8 cellular contexts compared by ENCODE assay signal in the genomic region with DNA sequence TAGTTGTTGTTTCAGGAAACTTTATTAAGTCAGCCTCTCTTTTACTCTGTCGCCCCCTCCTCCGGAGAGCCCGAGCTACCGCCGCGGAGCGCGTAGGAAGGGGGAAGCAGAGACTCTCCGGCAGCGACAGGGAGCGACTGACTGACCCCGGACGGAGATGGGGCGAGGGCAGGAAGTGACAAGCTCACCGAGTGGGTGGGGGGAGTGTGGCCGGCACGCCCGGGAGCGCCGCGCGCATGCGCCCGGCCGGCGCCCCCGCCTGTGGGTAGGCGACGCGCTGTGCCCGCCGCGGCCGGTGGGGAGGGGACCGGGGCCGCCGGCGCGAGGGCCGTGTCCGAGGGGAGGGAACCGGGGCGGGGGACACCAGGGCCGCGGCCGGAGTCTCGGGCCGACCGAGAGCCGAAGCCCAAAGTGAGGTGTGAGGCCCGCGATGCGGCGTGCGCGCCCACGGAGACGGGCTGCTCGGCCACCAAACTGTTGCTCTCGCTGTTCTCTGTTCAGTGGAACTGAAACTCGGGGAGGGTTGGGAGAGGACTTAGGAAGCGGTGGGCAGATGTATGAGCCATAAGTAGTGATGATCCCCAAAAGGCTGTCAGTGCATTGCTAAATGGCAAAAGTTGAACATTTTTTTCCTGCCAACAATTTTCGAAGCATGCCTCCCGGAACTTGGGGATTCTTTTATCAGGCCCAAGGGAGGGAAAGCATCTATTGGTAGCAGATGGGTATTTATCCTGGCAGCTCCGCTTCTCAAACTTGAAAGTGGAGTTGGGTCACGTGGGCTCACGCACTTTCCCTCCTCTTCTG. TPM values are rescaled to one million over a fixed set of nuclear protein-coding genes. Genes with fewer than 3 reads are reported as not detected.
DNase-seq lines count a peak whose midpoint lies in the region; ATAC-seq and TF ChIP-seq lines count a peak whose summit lies in the region.

A gene with protein sequence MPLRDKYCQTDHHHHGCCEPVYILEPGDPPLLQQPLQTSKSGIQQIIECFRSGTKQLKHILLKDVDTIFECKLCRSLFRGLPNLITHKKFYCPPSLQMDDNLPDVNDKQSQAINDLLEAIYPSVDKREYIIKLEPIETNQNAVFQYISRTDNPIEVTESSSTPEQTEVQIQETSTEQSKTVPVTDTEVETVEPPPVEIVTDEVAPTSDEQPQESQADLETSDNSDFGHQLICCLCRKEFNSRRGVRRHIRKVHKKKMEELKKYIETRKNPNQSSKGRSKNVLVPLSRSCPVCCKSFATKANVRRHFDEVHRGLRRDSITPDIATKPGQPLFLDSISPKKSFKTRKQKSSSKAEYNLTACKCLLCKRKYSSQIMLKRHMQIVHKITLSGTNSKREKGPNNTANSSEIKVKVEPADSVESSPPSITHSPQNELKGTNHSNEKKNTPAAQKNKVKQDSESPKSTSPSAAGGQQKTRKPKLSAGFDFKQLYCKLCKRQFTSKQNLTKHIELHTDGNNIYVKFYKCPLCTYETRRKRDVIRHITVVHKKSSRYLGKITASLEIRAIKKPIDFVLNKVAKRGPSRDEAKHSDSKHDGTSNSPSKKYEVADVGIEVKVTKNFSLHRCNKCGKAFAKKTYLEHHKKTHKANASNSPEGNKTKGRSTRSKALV (minus strand): TSS at position 143 of the 804 bp plus-strand sequence. CDS start 1,151 bp downstream, outside the sequence.

- ATAC-seq in GM21576 (IDR thresholded peaks at IDR 0.05; ENCODE audit: unreplicated experiment) (peak; percentile 78), Panc1 (peak; percentile 98)
- peak; percentile 80 to 82 for ATAC-seq in activated T-cell treated with anti-CD3 and anti-CD28 coated beads, Interleukin-2, amount 50 U/mL, for 4 hours

- H3K4me1 Mint-ChIP-seq in activated T-cell treated with anti-CD3 and anti-CD28 coated beads, Interleukin-2, amount 50 U/mL, for 4 hours (ENCODE audit: low read depth): peaks cover 63% of the 10 kb centered on the region

- intact Hi-C loops in Panc1 (cut with micrococcal nuclease; ENCODE audit: unreplicated experiment): no loop called here

- H3K9me3 Mint-ChIP-seq in activated T-cell treated with anti-CD3 and anti-CD28 coated beads, Interleukin-2, amount 50 U/mL, for 4 hours: no peaks in the 10 kb centered on the region

- in situ Hi-C loops in Panc1 (cut with HindIII; ENCODE audit: low pct_unique_long_range_greater_than_20kb, low sequenced_read_pairs): no loop called here

- H3K27ac ChIP-seq in Panc1 (ENCODE audit: low read length): peak within 1 kb of the TSS; percentile 94
- H3K27ac ChIP-seq in esophagus (ENCODE audit: low read depth in 2 of 2, low read length in 1 of 2): peak within 1 kb of the TSS; percentile 98 to 99
- H3K27ac ChIP-seq in muscle layer of colon (ENCODE audit: low read depth, low read length): peak within 1 kb of the TSS; percentile 91

- peak within 1 kb of the TSS; percentile 96 for H3K4me3 Mint-ChIP-seq in activated T-cell treated with anti-CD3 and anti-CD28 coated beads, Interleukin-2, amount 50 U/mL, for 4 hours

- POLR2A ChIA-PET in Panc1 (lab: Charles Lee): interaction anchor here (0.6 kb wide), 1 partner anchor 15 kb away, joined by 3 read pairs; no protein-coding TSS in a partner anchor

- H3K27me3 ChIP-seq in Panc1 (ENCODE audit: control insufficient read depth, insufficient read depth, low read length) (no peaks in the 10 kb centered on the region), esophagus (ENCODE audit: control insufficient read depth in 1 of 2, insufficient read depth in 2 of 2, low read length in 2 of 2) (no peaks in the 10 kb centered on the region), muscle layer of colon (ENCODE audit: control insufficient read depth in 1 of 2, insufficient read depth in 2 of 2, low read length in 2 of 2) (no peaks in the 10 kb centered on the region)

- BruUV-seq in Panc1 (replicated peaks; lab: Mats Ljungman, UMichigan): TSS peak; percentile 94

- CTCF ChIA-PET in Panc1 (lab: Charles Lee): interaction anchor here (0.6 kb wide), 1 partner anchor 12 kb away, joined by 3 read pairs; no protein-coding TSS in a partner anchor

- H3K36me3 ChIP-seq in Panc1 (ENCODE audit: control insufficient read depth, insufficient read depth, low read length) (peaks cover 30% of the 10 kb centered on the region), esophagus (ENCODE audit: control insufficient read depth in 2 of 2, insufficient read depth in 2 of 2, low read length in 1 of 2) (no peaks in the 10 kb centered on the region), muscle layer of colon (ENCODE audit: insufficient read depth, low read length) (no peaks in the 10 kb centered on the region)

- H3K9me3 ChIP-seq in Panc1 (ENCODE audit: control insufficient read depth, insufficient read depth, low read depth, low read length) (no peaks in the 10 kb centered on the region), esophagus (ENCODE audit: control insufficient read depth in 2 of 2, insufficient read depth in 1 of 2, low read depth in 1 of 2, low read length in 1 of 2) (no peaks in the 10 kb centered on the region), muscle layer of colon (ENCODE audit: low read length) (no peaks in the 10 kb centered on the region)

- H3K4me3 ChIP-seq in Jurkat, Clone E6-1 (ENCODE audit: low read length): peak within 1 kb of the TSS; percentile 84
- H3K4me3 ChIP-seq in Panc1 (ENCODE audit: low read depth in 2 of 2, low read length in 2 of 2) (peak within 1 kb of the TSS; percentile 86 to 94), esophagus (ENCODE audit: low read depth in 1 of 2, low read length in 2 of 2) (peak within 1 kb of the TSS; percentile 73 to 77), muscle layer of colon (ENCODE audit: low read depth in 1 of 2, low read length in 2 of 2) (peak within 1 kb of the TSS; percentile 82 to 83)

- peak within 1 kb of the TSS; percentile 80 for H3K9ac ChIP-seq in muscle layer of colon (ENCODE audit: low read length)

- 0 to 1% methylated on average over 43 to 67 of the region's 67 CpGs for WGBS in esophagus, 2 donors

- no peaks in the 10 kb centered on the region for H3K27me3 Mint-ChIP-seq in activated T-cell treated with anti-CD3 and anti-CD28 coated beads, Interleukin-2, amount 50 U/mL, for 4 hours (ENCODE audit: low read depth)

- no peak for TF ChIP-seq CTCF in Panc1 (IDR thresholded peaks at IDR 0.05)

- peaks cover 23% of the 10 kb centered on the region for H3K36me3 Mint-ChIP-seq in activated T-cell treated with anti-CD3 and anti-CD28 coated beads, Interleukin-2, amount 50 U/mL, for 4 hours (ENCODE audit: insufficient read depth)

- H3K4me1 ChIP-seq in Panc1 (ENCODE audit: control insufficient read depth, insufficient read depth, low read length) (peaks cover 16% of the 10 kb centered on the region), esophagus (ENCODE audit: control insufficient read depth in 2 of 2, insufficient read depth in 2 of 2, low read length in 1 of 2) (no peaks in the 10 kb centered on the region), muscle layer of colon (ENCODE audit: insufficient read depth, low read length) (peaks cover 5% of the 10 kb centered on the region)

- peak; percentile 59 for DNase-seq in DMS153 (lab: John Stamatoyannopoulos, UW)
- DNase-seq in Jurkat, Clone E6-1 (ENCODE audit: low read depth, low spot score): peak; percentile 81
- DNase-seq in Panc1 (ENCODE audit: low read depth, low spot score): peak; percentile 47
- peak; percentile 86 for DNase-seq in activated T-cell treated with anti-CD3 and anti-CD28 coated beads, Interleukin-2, amount 50 U/mL, for 4 hours
- peak; percentile 77 for DNase-seq in stimulated activated CD8-positive, alpha-beta memory T cell treated with anti-CD3 and anti-CD28 coated beads, Interleukin-7, amount 100 ng/mL, for 24 hours (ENCODE audit: low read depth)

RNA-seq across cellular contexts. Expression of the gene that starts here (rescaled TPM):
- 11.5 TPM for polyA plus RNA-seq in Jurkat, Clone E6-1 (2012; ENCODE audit: insufficient read depth, insufficient read length)
- total RNA-seq in Panc1 (2021; ENCODE audit: unreplicated experiment): 26.0 TPM
- polyA plus RNA-seq in Panc1 (2012; ENCODE audit: insufficient read length): 7.0 TPM
- 10 to 100 TPM; 37.2 to 41.4 (median 40.4) TPM for total RNA-seq in activated T-cell treated with anti-CD3 and anti-CD28 coated beads, Interleukin-2, amount 50 U/mL, for 4 hours
- polyA plus RNA-seq in esophagus: 1 to 10 TPM; 6.1 to 8.3 TPM

Comparison
In these comparisons a context has a peak if more than half of its experiments do, and no peak if none do; other contexts are left out.
1. Peak in every context shown above with its lines: DNase-seq, ATAC-seq, H3K4me3 ChIP-seq and H3K27ac ChIP-seq.